In the genomic region with DNA sequence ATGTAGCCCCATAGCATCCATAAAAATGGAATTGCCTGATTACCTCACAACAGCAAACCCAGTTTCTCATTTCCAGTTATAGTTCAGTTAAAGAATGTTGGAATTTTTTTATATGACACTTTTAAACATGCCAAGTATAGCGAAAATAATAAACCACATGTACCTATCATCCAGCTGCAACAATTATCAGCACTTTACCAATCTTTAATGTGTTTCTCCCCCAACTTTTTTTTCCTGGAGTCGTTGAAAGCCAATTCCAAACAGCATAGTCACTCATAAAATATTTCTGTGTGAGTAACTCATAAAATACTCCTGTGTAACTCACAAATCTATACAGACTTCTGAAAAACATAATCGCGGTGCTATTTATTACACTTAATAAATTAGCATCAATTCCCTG, we compare ENCODE assay signal across 14 cellular contexts. TPM values are rescaled to one million over a fixed set of nuclear protein-coding genes. Genes with fewer than 3 reads are reported as not detected.
DNase-seq lines count a peak whose midpoint lies in the region; ATAC-seq and TF ChIP-seq lines count a peak whose summit lies in the region.
"Had no signal": no experiment of that assay in that cellular context is flagged by ENCODE, and none has a peak within 500 bp of the region (broad histone marks: within the 10 kb centered on the region; RNA-seq: fewer than 3 reads in every experiment).

No MANE protein-coding gene starts in this region.

- no peak for TF ChIP-seq POLR2A in transverse colon (IDR thresholded peaks at IDR 0.05)

- peak overlapping the region; percentile 24 for H3K27ac Mint-ChIP-seq in activated T-cell treated with anti-CD3 and anti-CD28 coated beads, Interleukin-2, amount 50 U/mL, for 72 hours
- H3K27ac Mint-ChIP-seq: activated naive CD4-positive, alpha-beta T cell treated with anti-CD3 and anti-CD28 coated beads, Interleukin-2, amount 10 ng/mL, durations not matched to agents 7 days and 5 days; neural progenitor cell had no signal

- H3K4me1 ChIP-seq in adipocyte (ENCODE audit: control insufficient read depth, insufficient read depth, low read length) = peaks cover 29% of the 10 kb centered on the region
- peaks cover 0 to 14% (median 4%) of the 10 kb centered on the region in 4 donors for H3K4me1 ChIP-seq in transverse colon
- H3K4me1 ChIP-seq: neural progenitor cell had no signal

- H3K36me3 Mint-ChIP-seq in activated T-cell treated with anti-CD3 and anti-CD28 coated beads, Interleukin-2, amount 50 U/mL, for 72 hours (ENCODE audit: insufficient read depth in 2 of 2) = peaks cover 5 to 44% of the 10 kb centered on the region in 2 donors
- peaks cover 47% of the 10 kb centered on the region for H3K36me3 Mint-ChIP-seq in activated T-cell treated with anti-CD3 and anti-CD28 coated beads, Interleukin-2, amount 50 U/mL, for 4 hours (ENCODE audit: insufficient read depth)

- no peaks in the 10 kb centered on the region for H3K9me3 Mint-ChIP-seq in activated T-cell treated with anti-CD3 and anti-CD28 coated beads, Interleukin-2, amount 50 U/mL, for 72 hours
- H3K9me3 Mint-ChIP-seq in activated T-cell treated with anti-CD3 and anti-CD28 coated beads, Interleukin-2, amount 50 U/mL, for 4 hours = no peaks in the 10 kb centered on the region
- H3K9me3 Mint-ChIP-seq: activated naive CD4-positive, alpha-beta T cell treated with anti-CD3 and anti-CD28 coated beads, Interleukin-2, amount 10 ng/mL, durations not matched to agents 7 days and 5 days; neural progenitor cell had no signal

- no peaks in the 10 kb centered on the region for H3K27me3 ChIP-seq in adipocyte (replicated peaks; ENCODE audit: control insufficient read depth, insufficient read depth, low read length)
- H3K27me3 ChIP-seq in transverse colon = no peaks in the 10 kb centered on the region
- H3K27me3 ChIP-seq: neural progenitor cell had no signal

- in situ Hi-C loops in transverse colon (cut with MboI; ENCODE audit: low pct_ligation_motif_present in 1 of 4, low pct_unique_long_range_greater_than_20kb in 1 of 4, low sequenced_read_pairs in 3 of 4) = no loop called here

- no peak for DNase-seq in activated T-cell treated with anti-CD3 and anti-CD28 coated beads, Interleukin-2, amount 50 U/mL, for 72 hours
- DNase-seq in activated T-cell treated with anti-CD3 and anti-CD28 coated beads, Interleukin-2, amount 50 U/mL, for 4 hours = no peak
- DNase-seq in adipocyte (ENCODE audit: low read depth) (peak; percentile 53), foreskin fibroblast (peak; percentile 37 to 68), transverse colon (no peak), NCI-H69 (lab: John Stamatoyannopoulos, UW) (no peak)
- DNase-seq: activated naive CD4-positive, alpha-beta T cell treated with anti-CD3 and anti-CD28 coated beads, Interleukin-2, amount 10 ng/mL, durations not matched to agents 7 days and 5 days; cerebellar nuclear complex; NCI-H2171 had no signal

- H3K4me3 ChIP-seq in adipocyte (ENCODE audit: low read length) = no peak overlapping the region
- no peak overlapping the region for H3K4me3 ChIP-seq in foreskin fibroblast (ENCODE audit: low read depth in 1 of 2, low read length in 2 of 2)
- no peak overlapping the region for H3K4me3 ChIP-seq in transverse colon
- H3K4me3 ChIP-seq: neural progenitor cell had no signal

- intact Hi-C loops in transverse colon (cut with DNase I; ENCODE audit: low total_unique reads) = no loop called here

- H3K4me3 Mint-ChIP-seq in activated T-cell treated with anti-CD3 and anti-CD28 coated beads, Interleukin-2, amount 50 U/mL, for 72 hours = no peak overlapping the region
- no peak overlapping the region for H3K4me3 Mint-ChIP-seq in activated T-cell treated with anti-CD3 and anti-CD28 coated beads, Interleukin-2, amount 50 U/mL, for 4 hours
- H3K4me3 Mint-ChIP-seq: activated naive CD4-positive, alpha-beta T cell treated with anti-CD3 and anti-CD28 coated beads, Interleukin-2, amount 10 ng/mL, durations not matched to agents 7 days and 5 days; neural progenitor cell had no signal

- no peak overlapping the region for H3K9ac ChIP-seq in adipocyte (ENCODE audit: low read length)
- H3K9ac ChIP-seq: neural progenitor cell had no signal

- peaks cover 28% of the 10 kb centered on the region for H3K4me1 Mint-ChIP-seq in activated T-cell treated with anti-CD3 and anti-CD28 coated beads, Interleukin-2, amount 50 U/mL, for 72 hours (ENCODE audit: low read depth)
- H3K4me1 Mint-ChIP-seq in activated T-cell treated with anti-CD3 and anti-CD28 coated beads, Interleukin-2, amount 50 U/mL, for 4 hours (ENCODE audit: low read depth) = peaks cover 22% of the 10 kb centered on the region
- H3K4me1 Mint-ChIP-seq: neural progenitor cell had no signal

- no peaks in the 10 kb centered on the region for H3K27me3 Mint-ChIP-seq in activated T-cell treated with anti-CD3 and anti-CD28 coated beads, Interleukin-2, amount 50 U/mL, for 72 hours (ENCODE audit: low read depth)
- no peaks in the 10 kb centered on the region for H3K27me3 Mint-ChIP-seq in activated T-cell treated with anti-CD3 and anti-CD28 coated beads, Interleukin-2, amount 50 U/mL, for 4 hours (ENCODE audit: low read depth)
- H3K27me3 Mint-ChIP-seq: activated naive CD4-positive, alpha-beta T cell treated with anti-CD3 and anti-CD28 coated beads, Interleukin-2, amount 10 ng/mL, durations not matched to agents 7 days and 5 days had no signal

- no peak for TF ChIP-seq EP300 in transverse colon (IDR thresholded peaks at IDR 0.05; ENCODE audit: low read depth)

- H3K36me3 ChIP-seq in adipocyte (ENCODE audit: control insufficient read depth, insufficient read depth, low read length, severe bottlenecking) (peaks cover 68% of the 10 kb centered on the region), transverse colon (peaks cover 0 to 40% (median 6%) of the 10 kb centered on the region in 4 donors)

- no peak for TF ChIP-seq CTCF in foreskin fibroblast (IDR thresholded peaks at IDR 0.05; ENCODE audit: low read depth, low read length)
- no peak for TF ChIP-seq CTCF in transverse colon (IDR thresholded peaks at IDR 0.05)

- no peaks in the 10 kb centered on the region for H3K9me3 ChIP-seq in adipocyte (ENCODE audit: control insufficient read depth, low read length)
- no peaks in the 10 kb centered on the region for H3K9me3 ChIP-seq in transverse colon

- H3K27ac ChIP-seq in transverse colon = peak overlapping the region in 3 of 4 donors; percentile 42 to 65 (median 51)
- H3K27ac ChIP-seq: 22Rv1, neural progenitor cell had no signal

- WGBS in transverse colon (ENCODE audit: low coverage in 1 of 2), 2 donors = 30 to 55% methylated on average over 4 of the region's 4 CpGs

- ATAC-seq in activated T-cell treated with anti-CD3 and anti-CD28 coated beads, Interleukin-2, amount 50 U/mL, for 72 hours (replicated peaks in 1 of 2) = no peak
- ATAC-seq in activated T-cell treated with anti-CD3 and anti-CD28 coated beads, Interleukin-2, amount 50 U/mL, for 4 hours = no peak
- no peak for ATAC-seq in activated CD4-positive, CD25-positive, alpha-beta regulatory T cell treated with anti-CD3 and anti-CD28 coated beads, Interleukin-2, amount 50 U/mL, for 24 hours
- no peak for ATAC-seq in GM21786 (IDR thresholded peaks at IDR 0.05; ENCODE audit: unreplicated experiment)
- ATAC-seq: HCT116 had no signal

RNA-seq across cellular contexts. Expression of a gene that starts 38.1 kb away (rescaled TPM):
- total RNA-seq in activated T-cell treated with anti-CD3 and anti-CD28 coated beads, Interleukin-2, amount 50 U/mL, for 72 hours = 10 to 100 TPM; 84.7 to 97.0 TPM
- total RNA-seq in activated T-cell treated with anti-CD3 and anti-CD28 coated beads, Interleukin-2, amount 50 U/mL, for 4 hours = 10 to 100 TPM; 58.6 to 60.7 (median 59.6) TPM
- total RNA-seq in transverse colon = 100 to 1,000 TPM in 1 of 4 donors, 10 to 100 TPM in 3; 77.1 to 172 (median 85.6) TPM

Comparison
In these comparisons a context has a peak if more than half of its experiments do, and no peak if none do; other contexts are left out.
1. DNase-seq: peak in adipocyte (single experiment) and foreskin fibroblast (2 of 2); none in activated T-cell treated with anti-CD3 and anti-CD28 coated beads, Interleukin-2, amount 50 U/mL, for 72 hours (0 of 2), activated T-cell treated with anti-CD3 and anti-CD28 coated beads, Interleukin-2, amount 50 U/mL, for 4 hours (single experiment), transverse colon (single experiment) and NCI-H69 (single experiment).